10 cellular contexts compared by ENCODE assay signal in genomic region chr22:26547426-26547825, GRCh38. TPM values are rescaled to one million over a fixed set of nuclear protein-coding genes. Genes with fewer than 3 reads are reported as not detected.
A peak's percentile ranks its signal among the peaks of the same experiment; 100 is the strongest.
DNase-seq lines count a peak whose midpoint lies in the region; ATAC-seq and TF ChIP-seq lines count a peak whose summit lies in the region.
"Had no signal": no experiment of that assay in that cellular context is flagged by ENCODE, and none has a peak within 500 bp of the region (broad histone marks: within the 10 kb centered on the region; RNA-seq: fewer than 3 reads in every experiment).

No MANE protein-coding gene starts in this region.

- H3K27ac Mint-ChIP-seq in T-helper 1 cell treated with Interleukin-12 subunit alpha and Interleukin-12 subunit beta and Interleukin-4 antibody, amounts not matched to agents 30 μg/mL and 1 μg/mL, for 36 hours: peak overlapping the region; percentile 80

- H3K9me3 Mint-ChIP-seq in T-helper 1 cell treated with Interleukin-12 subunit alpha and Interleukin-12 subunit beta and Interleukin-4 antibody, amounts not matched to agents 30 μg/mL and 1 μg/mL, for 36 hours: no peaks in the 10 kb centered on the region

- H3K27ac ChIP-seq in caudate nucleus (ENCODE audit: low read depth, low read length): no peak overlapping the region

- peak overlapping the region; percentile 19 for H3K4me3 Mint-ChIP-seq in T-helper 1 cell treated with Interleukin-12 subunit alpha and Interleukin-12 subunit beta and Interleukin-4 antibody, amounts not matched to agents 30 μg/mL and 1 μg/mL, for 36 hours

- H3K27me3 ChIP-seq in BE2C: no peaks in the 10 kb centered on the region

- H3K36me3 ChIP-seq in BE2C: no peaks in the 10 kb centered on the region

- H3K4me3 ChIP-seq in epithelial cell of esophagus (ENCODE audit: low read length) (no peak overlapping the region), BE2C (ENCODE audit: low read depth, low read length) (no peak overlapping the region)

- TF ChIP-seq CTCF in epithelial cell of esophagus (IDR thresholded peaks at IDR 0.05; ENCODE audit: insufficient read depth, low read depth, low read length, missing control alignments) (no peak), BE2C (IDR thresholded peaks at IDR 0.05; ENCODE audit: low read depth, low read length) (no peak)

- H3K9me3 ChIP-seq in BE2C: no peaks in the 10 kb centered on the region

- H3K4me1 Mint-ChIP-seq in T-helper 1 cell treated with Interleukin-12 subunit alpha and Interleukin-12 subunit beta and Interleukin-4 antibody, amounts not matched to agents 30 μg/mL and 1 μg/mL, for 36 hours (ENCODE audit: low read depth): peaks cover 42% of the 10 kb centered on the region

- peaks cover 28% of the 10 kb centered on the region for H3K36me3 Mint-ChIP-seq in T-helper 1 cell treated with Interleukin-12 subunit alpha and Interleukin-12 subunit beta and Interleukin-4 antibody, amounts not matched to agents 30 μg/mL and 1 μg/mL, for 36 hours (ENCODE audit: low read depth)

- no peaks in the 10 kb centered on the region for H3K27me3 Mint-ChIP-seq in T-helper 1 cell treated with Interleukin-12 subunit alpha and Interleukin-12 subunit beta and Interleukin-4 antibody, amounts not matched to agents 30 μg/mL and 1 μg/mL, for 36 hours (ENCODE audit: low read depth)

- no peaks in the 10 kb centered on the region for H3K4me1 ChIP-seq in BE2C

- no peak for DNase-seq in activated CD4-positive, CD25-positive, alpha-beta regulatory T cell treated with anti-CD3 and anti-CD28 coated beads, Interleukin-2, amount 50 U/mL, for 72 hours
- DNase-seq in epithelial cell of esophagus (ENCODE audit: low read depth) (peak; percentile 85), caudate nucleus (lab: John Stamatoyannopoulos, UW) (no peak), BE2C (no peak)
- DNase-seq in stimulated activated CD8-positive, alpha-beta memory T cell treated with anti-CD3 and anti-CD28 coated beads, Interleukin-12 subunit alpha, Interleukin-12 subunit beta, amount 100 ng/mL, for 4 hours (ENCODE audit: low read depth): peak; percentile 5
- DNase-seq: islet precursor cell, NCI-H1417 treated with DMSO at 0.1 percent for 48 hours had no signal

- ATAC-seq in activated CD4-positive, CD25-positive, alpha-beta regulatory T cell treated with anti-CD3 and anti-CD28 coated beads, Interleukin-2, amount 50 U/mL, for 24 hours: peak; percentile 84 to 85
- no peak for ATAC-seq in HG03025 (IDR thresholded peaks at IDR 0.05; ENCODE audit: low FRiP score, unreplicated experiment)

RNA-seq across cellular contexts. Expression of gene TFIP11, which starts 35.2 kb away (rescaled TPM):
- polyA plus RNA-seq in BE2C (2012; ENCODE audit: insufficient read depth, insufficient read length, low read depth): 146 TPM

RNA-seq across cellular contexts. Expression of gene TPST2, which starts 42.5 kb away (rescaled TPM):
- polyA plus RNA-seq in BE2C (2012; ENCODE audit: insufficient read depth, insufficient read length, low read depth): 23.5 TPM

Comparison
In these comparisons a context has a peak if more than half of its experiments do, and no peak if none do; other contexts are left out.
1. DNase-seq: peak in epithelial cell of esophagus (single experiment) and stimulated activated CD8-positive, alpha-beta memory T cell treated with anti-CD3 and anti-CD28 coated beads, Interleukin-12 subunit alpha, Interleukin-12 subunit beta, amount 100 ng/mL, for 4 hours (single experiment); none in activated CD4-positive, CD25-positive, alpha-beta regulatory T cell treated with anti-CD3 and anti-CD28 coated beads, Interleukin-2, amount 50 U/mL, for 72 hours (single experiment), caudate nucleus (0 of 61) and BE2C (single experiment).